8 cellular contexts compared by ENCODE assay signal in genomic region chr14:93113678-93114067, GRCh38. TPM values are rescaled to one million over a fixed set of nuclear protein-coding genes. Genes with fewer than 3 reads are reported as not detected.
A peak's percentile ranks its signal among the peaks of the same experiment; 100 is the strongest.
DNase-seq lines count a peak whose midpoint lies in the region; ATAC-seq, FAIRE-seq and TF ChIP-seq lines count a peak whose summit lies in the region.

No MANE protein-coding gene starts in this region.

- peak overlapping the region; percentile 68 for H3K27ac Mint-ChIP-seq in MCF 10A (ENCODE audit: low read depth, unreplicated experiment)

- H3K9me3 Mint-ChIP-seq in MCF 10A (ENCODE audit: unreplicated experiment) = no peaks in the 10 kb centered on the region

- peaks cover 19% of the 10 kb centered on the region for H3K4me1 Mint-ChIP-seq in MCF 10A (ENCODE audit: insufficient read depth, unreplicated experiment)

- POLR2A ChIA-PET in HEK293T (lab: Yijun Ruan, JAX) = interaction anchor here (0.7 to 3.3 kb wide), 5 partner anchors 19 to 93 kb away, joined by 3 to 25 read pairs (median 4); partner anchors contain the start of genes GON7, LYSET and MOAP1
- POLR2A ChIA-PET in MCF 10A (lab: Yijun Ruan, JAX) = interaction anchor here (0.6 to 5.8 kb wide), 19 partner anchors 8 to 320 kb away, joined by 3 to 117 read pairs (median 5); partner anchors contain the start of genes GOLGA5, GON7, LYSET and MOAP1

- no peak for FAIRE-seq in frontal cortex (lab: Jason Lieb, UNC)

- CTCF ChIA-PET in HEK293T (lab: Yijun Ruan, JAX) = interaction anchor here (0.6 to 3.3 kb wide), 43 partner anchors 9 to 505 kb away, joined by 3 to 49 read pairs (median 4); partner anchors contain the start of genes GON7 and UBR7
- CTCF ChIA-PET in MCF 10A (lab: Yijun Ruan, JAX) = interaction anchor here (0.6 to 13.0 kb wide), 62 partner anchors 9 to 599 kb away, joined by 3 to 336 read pairs (median 4); partner anchors contain the start of genes LYSET, MOAP1 and UBR7

- peaks cover 71% of the 10 kb centered on the region for H3K4me1 ChIP-seq in mononuclear cell (ENCODE audit: insufficient read depth, low read length)

- no peaks in the 10 kb centered on the region for H3K9me3 ChIP-seq in mononuclear cell (ENCODE audit: low read depth, low read length)

- intact Hi-C loops in MCF 10A (cut with micrococcal nuclease) = loop anchor here (1.0 to 5.0 kb wide), 9 partner anchors 26 to 505 kb away; no protein-coding TSS in a partner anchor

- H3K4me3 ChIP-seq in mononuclear cell (ENCODE audit: low read length) = peak overlapping the region; percentile 74

- no peak for TF ChIP-seq CTCF in 22Rv1 (IDR thresholded peaks at IDR 0.05)
- no peak for TF ChIP-seq CTCF in MCF 10A (IDR thresholded peaks at IDR 0.05; ENCODE audit: unreplicated experiment)

- peaks cover 12% of the 10 kb centered on the region for H3K36me3 Mint-ChIP-seq in MCF 10A (ENCODE audit: insufficient read depth, unreplicated experiment)

- no TSS peak for BruUV-seq in MCF 10A (replicated peaks; lab: Mats Ljungman, UMichigan)

- H3K27me3 ChIP-seq in mononuclear cell (ENCODE audit: insufficient read depth, low read length) = no peaks in the 10 kb centered on the region

- peak overlapping the region; percentile 84 for H3K4me3 Mint-ChIP-seq in MCF 10A (ENCODE audit: unreplicated experiment)

- DNase-seq in HEK293T (ENCODE audit: extremely low spot score) (no peak), MCF 10A (ENCODE audit: unreplicated experiment) (no peak), T1000 (lab: John Stamatoyannopoulos, UW) (no peak), GM19238 (ENCODE audit: insufficient read length, low spot score) (no peak), frontal cortex (ENCODE audit: low spot score in 2 of 2) (no peak)

- peak overlapping the region; percentile 96 for H3K27ac ChIP-seq in 22Rv1

- no peaks in the 10 kb centered on the region for H3K27me3 Mint-ChIP-seq in MCF 10A (ENCODE audit: insufficient read depth, unreplicated experiment)

- ATAC-seq in HG03196 (IDR thresholded peaks at IDR 0.05; ENCODE audit: unreplicated experiment) = no peak

TF ChIP-seq in HEK293T, 16 proteins besides CTCF, POLR2A, EP300 and RAD21:
- TF ChIP-seq LEF1 (IDR thresholded peaks at IDR 0.05; ENCODE audit: borderline replicate concordance) = no peak
- no peak for TF ChIP-seq FOXA1 (IDR thresholded peaks at IDR 0.05)
- TF ChIP-seq ARNT (IDR thresholded peaks at IDR 0.05) = no peak
- TF ChIP-seq ZNF384 (IDR thresholded peaks at IDR 0.05) = no peak
- 0 out of 2 replicates have a peak, but pooled peaks have one; percentile 3 for TF ChIP-seq L3MBTL2 (conservative IDR thresholded peaks at IDR 0.05)
- no peak for TF ChIP-seq HDGF (IDR thresholded peaks at IDR 0.05; ENCODE audit: borderline replicate concordance)

RNA-seq across cellular contexts. Expression of gene ITPK1, which starts 2.1 kb away (rescaled TPM):
- total RNA-seq in MCF 10A (2022) (84.7 and 133 TPM in 2 replicates), mononuclear cell (35.9 TPM), frontal cortex (25.3 TPM)
